Comparison of ENCODE assay signal across 8 cellular contexts in genomic region chr11:75399344-75400109, GRCh38. TPM values are rescaled to one million over a fixed set of nuclear protein-coding genes. Genes with fewer than 3 reads are reported as not detected.
A peak's percentile ranks its signal among the peaks of the same experiment; 100 is the strongest.
DNase-seq lines count a peak whose midpoint lies in the region; ATAC-seq and TF ChIP-seq lines count a peak whose summit lies in the region.

TSS of gene RPS3 (plus strand) at chr11:75399518. CDS start at chr11:75399548, 30 bp downstream.

- H3K27ac ChIP-seq in endodermal cell (ENCODE audit: low read depth, low read length) (peak within 1 kb of the TSS; percentile 95), mesodermal cell (ENCODE audit: low read depth, low read length, severe bottlenecking) (peak within 1 kb of the TSS; percentile 98)

- DNase-seq in COR-L47 (lab: John Stamatoyannopoulos, UW) (peak; percentile 91), HT-29 (ENCODE audit: low spot score) (peak; percentile 97), NOMO-1 treated with dmso at 0.1 percent for 144 hours (lab: John Stamatoyannopoulos, UW; ENCODE audit: unreplicated experiment) (peak; percentile 85), endodermal cell (peak; percentile 95)
- DNase-seq in activated CD8-positive, alpha-beta memory T cell treated with anti-CD3 and anti-CD28 coated beads for 48 hours (ENCODE audit: low read depth in 2 of 3, low spot score in 2 of 3): peak; percentile 69 to 80 (median 79)
- peak; percentile 76 for DNase-seq in stimulated activated CD8-positive, alpha-beta memory T cell treated with anti-CD3 and anti-CD28 coated beads, Interleukin-15, amount 100 ng/mL, for 4 hours (ENCODE audit: low read depth in 2 of 2)

- H3K4me3 ChIP-seq in endodermal cell (ENCODE audit: low read length): peak within 1 kb of the TSS; percentile 95
- H3K4me3 ChIP-seq in mesodermal cell (ENCODE audit: extremely low read depth, insufficient read depth, low read length, poor library complexity, severe bottlenecking): peak within 1 kb of the TSS; percentile 82

- H3K27me3 ChIP-seq in endodermal cell (ENCODE audit: control insufficient read depth, insufficient read depth, low read length, poor library complexity, severe bottlenecking): no peaks in the 10 kb centered on the region

- H3K9me3 Mint-ChIP-seq in endodermal cell: no peaks in the 10 kb centered on the region

- ATAC-seq in GM19468 (IDR thresholded peaks at IDR 0.05; ENCODE audit: extremely low read depth, unreplicated experiment): peak; percentile 64

- H3K4me1 ChIP-seq in endodermal cell (ENCODE audit: control insufficient read depth, insufficient read depth, low read length) (peaks cover 21% of the 10 kb centered on the region), mesodermal cell (ENCODE audit: control insufficient read depth, insufficient read depth, low read length, poor library complexity, severe bottlenecking) (peaks cover 22% of the 10 kb centered on the region)

- WGBS in endodermal cell (ENCODE audit: insufficient coverage in 1 of 2, insufficient read length in 1 of 2), 2 experiments: 0% methylated on average over 29 to 53 of the region's 53 CpGs
- WGBS in mesodermal cell (ENCODE audit: insufficient coverage in 2 of 2), 2 experiments: 0% methylated on average over 33 to 45 of the region's 53 CpGs

- H3K9me3 ChIP-seq in endodermal cell (ENCODE audit: control insufficient read depth, low read length) (no peaks in the 10 kb centered on the region), mesodermal cell (ENCODE audit: control insufficient read depth, low read length) (no peaks in the 10 kb centered on the region)

- peak; percentile 52 for TF ChIP-seq CTCF in endodermal cell (conservative IDR thresholded peaks at IDR 0.05)

- H3K9ac ChIP-seq in endodermal cell (ENCODE audit: extremely low read depth, low read length, poor library complexity, severe bottlenecking): peak within 1 kb of the TSS; percentile 99

- H3K27ac Mint-ChIP-seq in endodermal cell: peak within 1 kb of the TSS; percentile 99

- no peaks in the 10 kb centered on the region for H3K27me3 Mint-ChIP-seq in endodermal cell (ENCODE audit: insufficient read depth)

- peaks cover 54% of the 10 kb centered on the region for H3K4me1 Mint-ChIP-seq in endodermal cell

- peaks cover 49% of the 10 kb centered on the region for H3K36me3 Mint-ChIP-seq in endodermal cell (ENCODE audit: low read depth)

- peaks cover 45% of the 10 kb centered on the region for H3K36me3 ChIP-seq in endodermal cell (ENCODE audit: control insufficient read depth, insufficient read depth, low read length)
- peaks cover 43% of the 10 kb centered on the region for H3K36me3 ChIP-seq in mesodermal cell (ENCODE audit: control insufficient read depth, insufficient read depth, low read length)

- H3K4me3 Mint-ChIP-seq in endodermal cell: peak within 1 kb of the TSS; percentile 99

RNA-seq across cellular contexts. Expression of gene RPS3, which starts in this region (rescaled TPM):
- 2,617 and 2,815 TPM in 2 replicates for total RNA-seq in HT-29 (2014; rRNA removed; shearing (Covaris generic))
- total RNA-seq in endodermal cell: 1,000 to 10,000 TPM; 2,923 to 3,877 TPM
- polyA plus RNA-seq in endodermal cell (2013, experiment 1 of 2): 3,185 TPM
- polyA plus RNA-seq in endodermal cell (2013, experiment 2 of 2): 3,073 TPM
- polyA plus RNA-seq in mesodermal cell (2013, experiment 1 of 2): 3,157 TPM
- 3,069 TPM for polyA plus RNA-seq in mesodermal cell (2013, experiment 2 of 2)

Comparison
In these comparisons a context has a peak if more than half of its experiments do, and no peak if none do; other contexts are left out.
1. Peak in every context shown above with its lines: DNase-seq, ATAC-seq, H3K4me3 ChIP-seq and H3K27ac ChIP-seq.